ENCODE assay signal across 1 cellular context in genomic region chr19:7482584-7483439, GRCh38.
TF ChIP-seq lines count a peak whose summit lies in the region.

No MANE protein-coding gene starts in this region.

TF ChIP-seq in HepG2, 621 proteins besides CTCF, POLR2A, EP300 and RAD21:
- no peak for TF ChIP-seq ISL2 (CRISPR knock-in tag; IDR thresholded peaks at IDR 0.05)
- no peak for TF ChIP-seq ZNF513 (CRISPR knock-in tag; conservative IDR thresholded peaks at IDR 0.05)
- TF ChIP-seq ZNF784 (CRISPR knock-in tag; IDR thresholded peaks at IDR 0.05; ENCODE audit: borderline replicate concordance) = no peak
- TF ChIP-seq ZC3H13 (CRISPR knock-in tag; IDR thresholded peaks at IDR 0.05) = no peak
- no peak for TF ChIP-seq KAT2B (IDR thresholded peaks at IDR 0.05; ENCODE audit: borderline replicate concordance, low read depth, low read length)
- no peak for TF ChIP-seq SNAPC2 (CRISPR knock-in tag; IDR thresholded peaks at IDR 0.05)
- TF ChIP-seq THAP7 (CRISPR knock-in tag; IDR thresholded peaks at IDR 0.05) = no peak
- no peak for TF ChIP-seq DNMT3B (CRISPR knock-in tag; conservative IDR thresholded peaks at IDR 0.05)
- no peak for TF ChIP-seq EHMT2 (IDR thresholded peaks at IDR 0.05; ENCODE audit: borderline replicate concordance, low read depth, low read length)
- TF ChIP-seq ZNF3 (CRISPR knock-in tag; IDR thresholded peaks at IDR 0.05) = no peak
- TF ChIP-seq ZNF460 (CRISPR knock-in tag; IDR thresholded peaks at IDR 0.05; ENCODE audit: borderline replicate concordance) = no peak
- no peak for TF ChIP-seq LRRFIP1 (CRISPR knock-in tag; conservative IDR thresholded peaks at IDR 0.05)
- no peak for TF ChIP-seq ZNF10 (CRISPR knock-in tag; IDR thresholded peaks at IDR 0.05; ENCODE audit: borderline replicate concordance, low read depth)
- TF ChIP-seq TAF15 (IDR thresholded peaks at IDR 0.05; ENCODE audit: low read depth, low read length, poor library complexity, severe bottlenecking) = no peak
- TF ChIP-seq ZBED4 (CRISPR knock-in tag; IDR thresholded peaks at IDR 0.05; ENCODE audit: borderline replicate concordance) = no peak
- TF ChIP-seq THAP9 (CRISPR knock-in tag; IDR thresholded peaks at IDR 0.05; ENCODE audit: borderline replicate concordance) = no peak
- no peak for TF ChIP-seq RFX3 (CRISPR knock-in tag; IDR thresholded peaks at IDR 0.05)
- TF ChIP-seq ZNF552 (CRISPR knock-in tag; IDR thresholded peaks at IDR 0.05; ENCODE audit: borderline replicate concordance) = no peak
